Comparison of ENCODE assay signal across 9 cellular contexts in genomic region chr6:112202639-112203341, GRCh38. TPM values are rescaled to one million over a fixed set of nuclear protein-coding genes. Genes with fewer than 3 reads are reported as not detected.
DNase-seq lines count a peak whose midpoint lies in the region; ATAC-seq and TF ChIP-seq lines count a peak whose summit lies in the region.
"Had no signal": no experiment of that assay in that cellular context is flagged by ENCODE, and none has a peak within 500 bp of the region (broad histone marks: within the 10 kb centered on the region; RNA-seq: fewer than 3 reads in every experiment).

No MANE protein-coding gene starts in this region.

- H3K27me3 Mint-ChIP-seq in GM23338 (ENCODE audit: insufficient read depth, low read depth, poor library complexity), result peaks cover 2% of the 10 kb centered on the region

- peak overlapping the region; percentile 57; the same call in 1 of the 2 replicates for H2AFZ ChIP-seq in GM23338

- H3K36me3 ChIP-seq in GM23338 (ENCODE audit: insufficient read depth), result no peaks in the 10 kb centered on the region
- H3K36me3 ChIP-seq: thoracic aorta had no signal

- ATAC-seq in GM23338, result no peak

- peaks cover 4% of the 10 kb centered on the region; the same call in 2 of the 3 replicates for H3K36me3 Mint-ChIP-seq in GM23338 (ENCODE audit: low read depth)

- no peaks in the 10 kb centered on the region for H4K20me1 ChIP-seq in GM23338 (replicated peaks; ENCODE audit: insufficient read depth)

- no peak overlapping the region for H3K4me2 ChIP-seq in GM23338

- H3K9me2 ChIP-seq in GM23338 (ENCODE audit: insufficient read depth), result peaks cover 20% of the 10 kb centered on the region

- no peak overlapping the region for H3K4me3 Mint-ChIP-seq in GM23338

- H3K4me3 ChIP-seq in GM23338, result no peak overlapping the region
- H3K4me3 ChIP-seq: thoracic aorta had no signal

- DNase-seq in GM10266 (ENCODE audit: extremely low spot score) (peak; percentile 26), GM23338 (ENCODE audit: low spot score) (no peak), NCI-H524 (lab: John Stamatoyannopoulos, UW) (peak; percentile 96 to 97), left kidney (ENCODE audit: low read depth, low spot score) (peak; percentile 50), NCI-H510A treated with DMSO at 0.1 percent for 48 hours (lab: John Stamatoyannopoulos, UW) (no peak), SHP77 treated with DMSO at 0.1 percent for 48 hours (lab: John Stamatoyannopoulos, UW) (no peak), amniotic stem cell (lab: John Stamatoyannopoulos, UW) (no peak)
- DNase-seq in activated CD8-positive, alpha-beta memory T cell treated with anti-CD3 and anti-CD28 coated beads for 24 hours, result no peak

- no peak overlapping the region for H3K27ac Mint-ChIP-seq in GM23338

- H3K9me3 Mint-ChIP-seq in GM23338, result peaks cover 9% of the 10 kb centered on the region; the same call in 2 of the 3 replicates

- H3K4me1 ChIP-seq in GM23338 (ENCODE audit: insufficient read depth), result peaks cover 39% of the 10 kb centered on the region

- H3K79me2 ChIP-seq in GM23338 (replicated peaks; ENCODE audit: insufficient read depth), result no peaks in the 10 kb centered on the region

- no peak for TF ChIP-seq CTCF in GM10266 (IDR thresholded peaks at IDR 0.05; ENCODE audit: control insufficient read depth, insufficient read depth, low read depth, missing control alignments)
- no peak for TF ChIP-seq CTCF in GM23338 (conservative IDR thresholded peaks at IDR 0.05; ENCODE audit: low read depth in 2 of 2)

- H3K27me3 ChIP-seq in GM23338 (ENCODE audit: insufficient read depth), result no peaks in the 10 kb centered on the region

- peaks cover 60% of the 10 kb centered on the region for H3K4me1 Mint-ChIP-seq in GM23338

- H3K27ac ChIP-seq in GM23338 (ENCODE audit: low read depth), result no peak overlapping the region

- no peaks in the 10 kb centered on the region for H3F3A ChIP-seq in GM23338 (replicated peaks; ENCODE audit: low read depth)

TF ChIP-seq in GM23338, 12 proteins besides CTCF, POLR2A, EP300 and RAD21:
- TF ChIP-seq JUNB (IDR thresholded peaks at IDR 0.05; ENCODE audit: unreplicated experiment), result no peak
- no peak for TF ChIP-seq POLR2AphosphoS5 (IDR thresholded peaks at IDR 0.05; ENCODE audit: low read depth)
- no peak for TF ChIP-seq STAT1 (IDR thresholded peaks at IDR 0.05; ENCODE audit: unreplicated experiment)
- TF ChIP-seq CREB1 (CRISPR knock-in tag; IDR thresholded peaks at IDR 0.05; ENCODE audit: low read depth), result no peak
- TF ChIP-seq ZNF462 (CRISPR knock-in tag; IDR thresholded peaks at IDR 0.05), result no peak
- TF ChIP-seq EZH2phosphoT487 (IDR thresholded peaks at IDR 0.05; ENCODE audit: unreplicated experiment), result no peak
- TF ChIP-seq NANOG (IDR thresholded peaks at IDR 0.05; ENCODE audit: borderline replicate concordance), result no peak
- TF ChIP-seq REST (IDR thresholded peaks at IDR 0.05; ENCODE audit: unreplicated experiment), result no peak
- no peak for TF ChIP-seq ZNF331 (CRISPR knock-in tag; IDR thresholded peaks at IDR 0.05; ENCODE audit: low read depth)
- TF ChIP-seq ETS1 (IDR thresholded peaks at IDR 0.05), result no peak
- TF ChIP-seq ZNF114 (CRISPR knock-in tag; IDR thresholded peaks at IDR 0.05), result no peak
- no peak for TF ChIP-seq EZH2 (IDR thresholded peaks at IDR 0.05; ENCODE audit: low read depth, unreplicated experiment)

RNA-seq across cellular contexts. Expression of gene LAMA4, which starts 51.6 kb away (rescaled TPM):
- total RNA-seq in GM23338 (2014; rRNA removed; shearing (Covaris generic)), result 1.7 and 4.9 TPM in 2 replicates
- 2.8 TPM in 2 replicates for polyA plus RNA-seq in GM23338 (2016; fragmentation: Nextera tagmentation; extraction: Ambion mirVana)

Comparison
In these comparisons a context has a peak if more than half of its experiments do, and no peak if none do; other contexts are left out.
1. DNase-seq: peak in GM10266 (single experiment), NCI-H524 (2 of 2) and left kidney (single experiment); none in GM23338 (single experiment), NCI-H510A treated with DMSO at 0.1 percent for 48 hours (single experiment), SHP77 treated with DMSO at 0.1 percent for 48 hours (single experiment), amniotic stem cell (single experiment) and activated CD8-positive, alpha-beta memory T cell treated with anti-CD3 and anti-CD28 coated beads for 24 hours (single experiment).